2 cellular contexts compared by ENCODE assay signal in the genomic region with DNA sequence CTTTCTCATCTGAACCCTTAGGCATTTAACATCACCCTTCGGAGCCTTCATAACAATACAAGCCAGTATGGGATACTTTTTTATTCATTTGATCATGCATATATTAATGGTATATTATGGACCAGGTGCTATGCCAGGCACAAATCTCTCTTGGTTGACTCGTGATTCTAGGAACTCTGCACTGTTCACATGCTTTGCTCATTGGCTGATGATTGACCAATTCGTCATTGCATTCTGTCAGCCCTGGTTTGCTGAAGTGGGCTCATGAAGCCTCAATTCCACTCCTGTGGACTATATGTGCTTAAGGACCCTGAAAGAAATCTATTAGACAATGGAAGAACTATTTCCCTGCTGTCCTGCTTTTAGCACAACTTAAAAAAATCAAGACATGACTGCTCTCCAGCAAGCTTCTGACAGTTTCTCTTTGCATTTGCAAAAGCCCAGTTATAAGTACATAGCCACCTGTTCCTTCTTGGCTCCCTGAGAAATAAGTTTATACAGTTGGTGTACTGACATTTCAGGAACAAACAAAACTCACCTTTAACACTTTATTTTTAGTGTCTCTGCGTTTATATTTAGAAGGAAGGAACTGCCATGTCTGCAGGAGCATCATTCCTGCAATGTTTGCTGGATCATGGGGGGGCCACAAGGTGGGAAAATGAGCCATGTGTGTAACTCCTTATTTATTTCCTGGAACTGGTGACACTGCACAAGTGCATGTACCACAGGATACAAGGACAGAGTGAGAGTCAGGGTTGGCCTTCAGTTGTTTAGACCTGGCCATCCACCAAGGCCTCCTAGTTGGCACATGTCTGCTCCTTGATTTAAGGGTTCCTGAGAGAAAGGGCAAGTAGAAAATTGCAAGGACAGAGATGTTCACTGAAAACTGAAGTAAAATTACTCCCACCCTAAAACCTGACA.
TF ChIP-seq lines count a peak whose summit lies in the region.

No MANE protein-coding gene starts in this region.

TF ChIP-seq in IMR-90, 13 proteins besides CTCF, POLR2A, EP300 and RAD21:
- TF ChIP-seq MAFK (IDR thresholded peaks at IDR 0.05; ENCODE audit: low read depth, low read length): no peak
- no peak for TF ChIP-seq FOS (IDR thresholded peaks at IDR 0.05; ENCODE audit: low read depth, low read length)
- no peak for TF ChIP-seq CEBPB (IDR thresholded peaks at IDR 0.05; ENCODE audit: low read depth, low read length)
TF ChIP-seq in IMR-90: peak in this region for 0.

TF ChIP-seq in H1, 55 proteins besides CTCF, POLR2A, EP300 and RAD21:
- no peak for TF ChIP-seq PHF8 (conservative IDR thresholded peaks at IDR 0.05; ENCODE audit: low read depth, low read length)
- TF ChIP-seq CBX5 (IDR thresholded peaks at IDR 0.05; ENCODE audit: low read depth, low read length): no peak
- no peak for TF ChIP-seq BACH1 (IDR thresholded peaks at IDR 0.05; ENCODE audit: low read length)
